Comparison of ENCODE assay signal across 1 cellular context in genomic region chr6:11532097-11532496, GRCh38.
TF ChIP-seq lines count a peak whose summit lies in the region.

No MANE protein-coding gene starts in this region.

TF ChIP-seq in H1, 55 proteins besides CTCF, POLR2A, EP300 and RAD21 (continued from another document):
- TF ChIP-seq USF2 (IDR thresholded peaks at IDR 0.05; ENCODE audit: low read length): no peak
